1 cellular context compared by ENCODE assay signal in genomic region chr4:156158747-156159146, GRCh38.
TF ChIP-seq lines count a peak whose summit lies in the region.

No MANE protein-coding gene starts in this region.

TF ChIP-seq in GM12878, 131 proteins besides CTCF, POLR2A, EP300 and RAD21 (continued from another document):
- TF ChIP-seq CUX1 (IDR thresholded peaks at IDR 0.05; ENCODE audit: insufficient replicate concordance, low read depth, low read length) (no peak), MEF2A (IDR thresholded peaks at IDR 0.05; ENCODE audit: insufficient read depth, low read depth, low read length) (peak; percentile 78), ZNF622 (IDR thresholded peaks at IDR 0.05) (no peak), NBN (IDR thresholded peaks at IDR 0.05) (no peak; the same call in 1 of the 2 replicates), MTA2 (IDR thresholded peaks at IDR 0.05; ENCODE audit: low read depth) (peak; percentile 72; the same call in 1 of the 2 replicates), IRF4 (IDR thresholded peaks at IDR 0.05; ENCODE audit: low read depth, low read length) (peak; percentile 46; the same call in 1 of the 2 replicates), ZBTB40 (IDR thresholded peaks at IDR 0.05; ENCODE audit: borderline replicate concordance) (no peak)
TF ChIP-seq in GM12878: peak in this region for 18.
